ENCODE assay signal across 8 cellular contexts in genomic region chr10:97713351-97713827, GRCh38. TPM values are rescaled to one million over a fixed set of nuclear protein-coding genes. Genes with fewer than 3 reads are reported as not detected.
A peak's percentile ranks its signal among the peaks of the same experiment; 100 is the strongest.
DNase-seq lines count a peak whose midpoint lies in the region; ATAC-seq and TF ChIP-seq lines count a peak whose summit lies in the region.

Gene MARVELD1 (plus strand): TSS chr10:97713730. CDS start chr10:97713877, 147 bp downstream.

- intact Hi-C loops in adrenal gland (cut with DNase I) (no loop called here), left ventricle myocardium superior (cut with micrococcal nuclease) (no loop called here)

- H3K27ac ChIP-seq in adrenal gland: peak within 1 kb of the TSS; percentile 20 to 89 (median 72)

- H3K4me1 ChIP-seq in adrenal gland (replicated peaks in 1 of 2): peaks cover 0 to 19% of the 10 kb centered on the region in 2 donors

- DNase-seq in AG08396 (ENCODE audit: low spot score): peak; percentile 85
- peak; percentile 38 for DNase-seq in GM12865 (ENCODE audit: low read depth)
- DNase-seq in NCI-H2227 (lab: John Stamatoyannopoulos, UW; ENCODE audit: unreplicated experiment): peak; percentile 62
- DNase-seq in adrenal gland: peak in 6 of 7 donors; percentile 41 to 70 (median 49)
- peak; percentile 83 for DNase-seq in left ventricle myocardium superior
- peak; percentile 49 for DNase-seq in putamen (ENCODE audit: low spot score)

- 9 to 11% (median 10%) methylated on average over 25 to 37 of the region's 38 CpGs for WGBS in adrenal gland, 4 donors

- no peaks in the 10 kb centered on the region for H3K27me3 ChIP-seq in adrenal gland

- H3K9me3 ChIP-seq in adrenal gland (replicated peaks in 1 of 3): no peaks in the 10 kb centered on the region

- ATAC-seq in left ventricle myocardium superior (peak; percentile 53), HG02610 (IDR thresholded peaks at IDR 0.05; ENCODE audit: unreplicated experiment) (no peak), HG02588 (IDR thresholded peaks at IDR 0.05; ENCODE audit: unreplicated experiment) (no peak)

- peaks cover 0 to 9% of the 10 kb centered on the region in 2 donors for H3K36me3 ChIP-seq in adrenal gland (replicated peaks in 1 of 2)

- TF ChIP-seq POLR2A in adrenal gland (IDR thresholded peaks at IDR 0.05): no peak

- H3K4me3 ChIP-seq in GM12865 (ENCODE audit: low read depth, low read length) (peak within 1 kb of the TSS; percentile 80), adrenal gland (peak within 1 kb of the TSS; percentile 9 to 52 (median 36))

- TF ChIP-seq CTCF in GM12865 (IDR thresholded peaks at IDR 0.05; ENCODE audit: insufficient read depth, low read depth, low read length, missing control alignments) (no peak), adrenal gland (IDR thresholded peaks at IDR 0.05) (no peak)

RNA-seq across cellular contexts. Expression of gene MARVELD1, which starts in this region (rescaled TPM):
- total RNA-seq in adrenal gland: 10 to 100 TPM in 4 of 8 donors, 1 to 10 TPM in 4; 4.2 to 23.5 (median 10.2) TPM
- 10 to 100 TPM in 2 of 3 donors, 1 to 10 TPM in 1; 6.3 to 11.7 (median 10.7) TPM for polyA plus RNA-seq in adrenal gland
- total RNA-seq in left ventricle myocardium superior: 7.1 TPM
